ENCODE assay signal across 8 cellular contexts in the genomic region with DNA sequence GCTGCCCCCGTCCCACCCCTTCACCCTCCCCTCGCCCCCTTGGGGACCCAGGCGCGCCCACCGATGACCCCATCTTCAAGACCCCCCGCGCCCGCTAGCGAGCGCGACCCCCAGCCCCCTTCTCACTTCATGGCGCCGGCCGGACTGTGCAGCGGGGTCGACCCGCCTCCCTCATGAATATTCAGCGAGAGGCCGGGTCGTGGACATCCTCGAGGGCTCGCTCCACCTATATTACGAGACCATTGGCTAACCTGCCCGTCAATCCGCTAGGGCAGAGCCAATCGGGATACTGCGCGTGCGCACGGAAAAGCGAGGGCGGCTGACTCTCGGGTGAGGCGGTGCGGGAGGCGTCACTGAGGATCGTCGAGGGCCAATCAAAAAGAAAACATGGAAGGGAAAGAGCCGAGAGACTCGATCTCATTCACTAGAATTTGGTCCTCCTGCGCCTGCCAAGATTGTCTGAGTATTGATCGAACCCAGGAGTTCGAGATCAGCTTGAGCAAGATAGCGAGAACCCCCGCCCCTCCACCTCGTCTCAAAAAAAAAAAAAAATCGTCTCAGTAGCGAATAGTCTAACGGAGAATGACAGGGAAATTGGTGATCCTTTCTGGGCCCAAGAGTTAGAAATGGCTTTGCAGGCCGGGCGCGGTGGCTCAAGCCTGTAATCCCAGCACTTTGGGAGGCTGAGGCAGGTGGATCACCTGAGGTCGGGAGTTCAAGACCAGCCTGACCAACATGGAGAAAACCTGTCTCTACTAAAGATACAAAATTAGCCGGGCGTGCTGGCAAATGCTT. TPM values are rescaled to one million over a fixed set of nuclear protein-coding genes. Genes with fewer than 3 reads are reported as not detected.
DNase-seq lines count a peak whose midpoint lies in the region; ATAC-seq and TF ChIP-seq lines count a peak whose summit lies in the region.

A gene (minus strand): TSS at position 164 of the 795 bp plus-strand sequence. CDS start 33 bp downstream, at position 131.

- H3K27ac ChIP-seq in KMS-11 (peak within 1 kb of the TSS; percentile 79), Peyer's patch (peak within 1 kb of the TSS; percentile 58 to 82 (median 69)), esophagus muscularis mucosa (replicated peaks in 1 of 4) (peak within 1 kb of the TSS; percentile 73 to 86 (median 78)), muscle layer of duodenum (ENCODE audit: low read length) (peak within 1 kb of the TSS; percentile 51)

- H3K4me1 ChIP-seq in KMS-11 (ENCODE audit: low read depth, poor library complexity, severe bottlenecking) (peaks cover 15% of the 10 kb centered on the region), Peyer's patch (peaks cover 0 to 12% (median 0%) of the 10 kb centered on the region in 4 donors), esophagus muscularis mucosa (peaks cover 7 to 19% (median 12%) of the 10 kb centered on the region in 4 donors), muscle layer of duodenum (ENCODE audit: control insufficient read depth in 1 of 2, insufficient read depth in 2 of 2, low read length in 2 of 2) (peaks cover 0 to 5% of the 10 kb centered on the region in 2 donors)

- peak; percentile 93 for ATAC-seq in GM21723 (IDR thresholded peaks at IDR 0.05; ENCODE audit: unreplicated experiment)

- peak within 1 kb of the TSS; percentile 81 for H2AFZ ChIP-seq in KMS-11 (ENCODE audit: low read depth)

- H3K4me3 ChIP-seq in KMS-11 (IDR thresholded peaks at IDR 0.05; ENCODE audit: insufficient read depth, low read depth, low read length), result no peak within 1 kb of the TSS
- peak within 1 kb of the TSS; percentile 62 to 96 (median 83) for H3K4me3 ChIP-seq in Peyer's patch
- peak within 1 kb of the TSS; percentile 81 to 97 (median 94) for H3K4me3 ChIP-seq in esophagus muscularis mucosa
- peak within 1 kb of the TSS; percentile 68 to 92 for H3K4me3 ChIP-seq in muscle layer of duodenum (ENCODE audit: low read depth in 1 of 2, low read length in 2 of 2)

- no peak for TF ChIP-seq EP300 in esophagus muscularis mucosa (IDR thresholded peaks at IDR 0.05)

- TF ChIP-seq CTCF in KMS-11 (conservative IDR thresholded peaks at IDR 0.05; ENCODE audit: low read depth, low read length) (no peak), Peyer's patch (IDR thresholded peaks at IDR 0.05) (no peak), esophagus muscularis mucosa (IDR thresholded peaks at IDR 0.05) (no peak)

- no peaks in the 10 kb centered on the region for H3K27me3 ChIP-seq in KMS-11 (ENCODE audit: insufficient read depth, low read depth)
- H3K27me3 ChIP-seq in Peyer's patch, result no peaks in the 10 kb centered on the region
- no peaks in the 10 kb centered on the region for H3K27me3 ChIP-seq in esophagus muscularis mucosa
- H3K27me3 ChIP-seq in muscle layer of duodenum (ENCODE audit: low read depth, low read length), result no peaks in the 10 kb centered on the region

- H3K79me2 ChIP-seq in KMS-11 (ENCODE audit: insufficient read depth, low read depth), result no peaks in the 10 kb centered on the region

- TF ChIP-seq POLR2A in Peyer's patch (IDR thresholded peaks at IDR 0.05) (no peak), esophagus muscularis mucosa (IDR thresholded peaks at IDR 0.05; ENCODE audit: low read depth) (no peak)

- no peaks in the 10 kb centered on the region for H3K9me3 ChIP-seq in Peyer's patch
- H3K9me3 ChIP-seq in esophagus muscularis mucosa, result no peaks in the 10 kb centered on the region
- no peaks in the 10 kb centered on the region for H3K9me3 ChIP-seq in muscle layer of duodenum (ENCODE audit: control insufficient read depth in 1 of 2, low read length in 2 of 2)

- peak; percentile 98 for DNase-seq in DMS53 (lab: John Stamatoyannopoulos, UW)
- peak; percentile 98 to 100 (median 99) for DNase-seq in Peyer's patch
- DNase-seq in activated T-cell treated with anti-CD3 and anti-CD28 coated beads, Interleukin-2, amount 50 U/mL, for 48 hours, result peak; percentile 100
- peak; percentile 100 for DNase-seq in esophagus muscularis mucosa (ENCODE audit: extremely low spot score)
- DNase-seq in stimulated activated CD8-positive, alpha-beta memory T cell treated with anti-CD3 and anti-CD28 coated beads, Interleukin-7, amount 100 ng/mL, for 4 hours (ENCODE audit: low read depth in 2 of 2), result peak; percentile 98 to 100

- peak within 1 kb of the TSS; percentile 69 for H3K9ac ChIP-seq in KMS-11

- intact Hi-C loops in esophagus muscularis mucosa (cut with DNase I), result no loop called here

- peak within 1 kb of the TSS; percentile 95 for H3K4me2 ChIP-seq in KMS-11

- no peaks in the 10 kb centered on the region for H3K36me3 ChIP-seq in KMS-11 (ENCODE audit: insufficient read depth)
- no peaks in the 10 kb centered on the region for H3K36me3 ChIP-seq in Peyer's patch
- peaks cover 0 to 5% (median 2%) of the 10 kb centered on the region in 4 donors for H3K36me3 ChIP-seq in esophagus muscularis mucosa
- H3K36me3 ChIP-seq in muscle layer of duodenum (ENCODE audit: control insufficient read depth in 1 of 2, insufficient read depth in 2 of 2, low read length in 2 of 2), result no peaks in the 10 kb centered on the region

- WGBS in esophagus muscularis mucosa, result 8% methylated on average over 17 of the region's 55 CpGs

- no peaks in the 10 kb centered on the region for H4K20me1 ChIP-seq in KMS-11 (ENCODE audit: insufficient read depth)

RNA-seq across cellular contexts. Expression of the gene that starts here (rescaled TPM):
- 10 to 100 TPM; 12.3 to 23.9 (median 14.3) TPM for total RNA-seq in Peyer's patch
- total RNA-seq in esophagus muscularis mucosa, result 10 to 100 TPM in 2 of 4 donors, 1 to 10 TPM in 2; 6.5 to 16.6 (median 11.4) TPM
